ENCODE assay signal across 3 cellular contexts in the genomic region with DNA sequence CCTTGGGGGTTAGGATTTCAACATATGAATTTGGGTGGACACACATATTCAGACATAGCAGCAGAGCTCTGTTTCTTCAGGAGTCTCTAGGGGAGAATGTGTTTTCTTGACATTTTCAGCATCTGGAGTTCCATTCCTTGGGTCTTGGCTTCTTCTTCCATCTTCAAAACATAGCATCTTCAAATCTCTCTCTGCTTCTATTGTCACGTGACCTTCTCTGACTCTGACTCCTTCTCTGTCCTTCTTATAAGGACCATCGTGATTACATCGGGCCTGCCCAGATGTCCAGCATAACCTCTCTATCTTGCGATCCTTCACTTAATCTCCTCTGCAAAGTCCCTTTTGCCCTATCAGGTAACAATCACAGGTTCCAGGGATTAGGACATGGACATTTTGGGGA.
A peak's percentile ranks its signal among the peaks of the same experiment; 100 is the strongest.
TF ChIP-seq lines count a peak whose summit lies in the region.

No MANE protein-coding gene starts in this region.

TF ChIP-seq in HepG2, 621 proteins besides CTCF, POLR2A, EP300 and RAD21 (continued from another document and continues in another):
- TF ChIP-seq, protein P1, sequence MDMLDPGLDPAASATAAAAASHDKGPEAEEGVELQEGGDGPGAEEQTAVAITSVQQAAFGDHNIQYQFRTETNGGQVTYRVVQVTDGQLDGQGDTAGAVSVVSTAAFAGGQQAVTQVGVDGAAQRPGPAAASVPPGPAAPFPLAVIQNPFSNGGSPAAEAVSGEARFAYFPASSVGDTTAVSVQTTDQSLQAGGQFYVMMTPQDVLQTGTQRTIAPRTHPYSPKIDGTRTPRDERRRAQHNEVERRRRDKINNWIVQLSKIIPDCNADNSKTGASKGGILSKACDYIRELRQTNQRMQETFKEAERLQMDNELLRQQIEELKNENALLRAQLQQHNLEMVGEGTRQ (IDR thresholded peaks at IDR 0.05; ENCODE audit: low read depth, low read length) = peak; percentile 81
- TF ChIP-seq, protein P1 (CRISPR knock-in tag; IDR thresholded peaks at IDR 0.05; ENCODE audit: borderline replicate concordance) = no peak
- TF ChIP-seq, protein P2, sequence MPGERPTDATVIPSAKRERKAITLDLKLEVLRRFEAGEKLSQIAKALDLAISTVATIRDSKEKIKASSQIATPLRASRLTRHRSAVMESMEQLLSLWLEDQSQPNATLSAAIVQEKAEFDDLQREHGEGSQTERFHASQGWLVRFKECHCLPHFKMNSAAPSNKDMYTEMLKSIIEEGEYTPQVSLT (CRISPR knock-in tag; IDR thresholded peaks at IDR 0.05; ENCODE audit: borderline replicate concordance, low read depth) = no peak
- no peak for TF ChIP-seq SRSF9 (IDR thresholded peaks at IDR 0.05; ENCODE audit: borderline replicate concordance, insufficient read depth, low read depth, low read length, poor library complexity, severe bottlenecking)
- TF ChIP-seq ZFP41 (CRISPR knock-in tag; IDR thresholded peaks at IDR 0.05; ENCODE audit: borderline replicate concordance) = no peak
- 0 out of 2 replicates have a peak, but pooled peaks have one; percentile 56 for TF ChIP-seq TRIM22 (IDR thresholded peaks at IDR 0.05)
- no peak for TF ChIP-seq TRAFD1 (CRISPR knock-in tag; IDR thresholded peaks at IDR 0.05; ENCODE audit: borderline replicate concordance)
- TF ChIP-seq ZSCAN29 (CRISPR knock-in tag; conservative IDR thresholded peaks at IDR 0.05) = no peak
- no peak for TF ChIP-seq KLF6 (CRISPR knock-in tag; IDR thresholded peaks at IDR 0.05)
- no peak for TF ChIP-seq ZMAT3 (CRISPR knock-in tag; conservative IDR thresholded peaks at IDR 0.05)

TF ChIP-seq in K562, 482 proteins besides CTCF, POLR2A, EP300 and RAD21 (continued from another document):
- TF ChIP-seq RAD51 (IDR thresholded peaks at IDR 0.05; ENCODE audit: borderline replicate concordance, low read depth) (peak; percentile 82), TOE1 (IDR thresholded peaks at IDR 0.05; ENCODE audit: borderline replicate concordance) (peak; percentile 87), TOE1 (CRISPR knock-in tag; IDR thresholded peaks at IDR 0.05; ENCODE audit: borderline replicate concordance, low read depth) (no peak)
- TF ChIP-seq, protein P3, sequence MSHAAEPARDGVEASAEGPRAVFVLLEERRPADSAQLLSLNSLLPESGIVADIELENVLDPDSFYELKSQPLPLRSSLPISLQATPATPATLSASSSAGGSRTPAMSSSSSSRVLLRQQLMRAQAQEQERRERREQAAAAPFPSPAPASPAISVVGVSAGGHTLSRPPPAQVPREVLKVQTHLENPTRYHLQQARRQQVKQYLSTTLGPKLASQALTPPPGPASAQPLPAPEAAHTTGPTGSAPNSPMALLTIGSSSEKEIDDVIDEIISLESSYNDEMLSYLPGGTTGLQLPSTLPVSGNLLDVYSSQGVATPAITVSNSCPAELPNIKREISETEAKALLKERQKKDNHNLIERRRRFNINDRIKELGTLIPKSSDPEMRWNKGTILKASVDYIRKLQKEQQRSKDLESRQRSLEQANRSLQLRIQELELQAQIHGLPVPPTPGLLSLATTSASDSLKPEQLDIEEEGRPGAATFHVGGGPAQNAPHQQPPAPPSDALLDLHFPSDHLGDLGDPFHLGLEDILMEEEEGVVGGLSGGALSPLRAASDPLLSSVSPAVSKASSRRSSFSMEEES (CRISPR knock-in tag; IDR thresholded peaks at IDR 0.05) = peak; percentile 83
TF ChIP-seq in K562: peak in this region for 4.

TF ChIP-seq in SK-N-SH, 30 proteins besides CTCF, POLR2A, EP300 and RAD21 (continued from another document):
- TF ChIP-seq NFIC (IDR thresholded peaks at IDR 0.05; ENCODE audit: borderline replicate concordance) = no peak
- TF ChIP-seq, protein P4, sequence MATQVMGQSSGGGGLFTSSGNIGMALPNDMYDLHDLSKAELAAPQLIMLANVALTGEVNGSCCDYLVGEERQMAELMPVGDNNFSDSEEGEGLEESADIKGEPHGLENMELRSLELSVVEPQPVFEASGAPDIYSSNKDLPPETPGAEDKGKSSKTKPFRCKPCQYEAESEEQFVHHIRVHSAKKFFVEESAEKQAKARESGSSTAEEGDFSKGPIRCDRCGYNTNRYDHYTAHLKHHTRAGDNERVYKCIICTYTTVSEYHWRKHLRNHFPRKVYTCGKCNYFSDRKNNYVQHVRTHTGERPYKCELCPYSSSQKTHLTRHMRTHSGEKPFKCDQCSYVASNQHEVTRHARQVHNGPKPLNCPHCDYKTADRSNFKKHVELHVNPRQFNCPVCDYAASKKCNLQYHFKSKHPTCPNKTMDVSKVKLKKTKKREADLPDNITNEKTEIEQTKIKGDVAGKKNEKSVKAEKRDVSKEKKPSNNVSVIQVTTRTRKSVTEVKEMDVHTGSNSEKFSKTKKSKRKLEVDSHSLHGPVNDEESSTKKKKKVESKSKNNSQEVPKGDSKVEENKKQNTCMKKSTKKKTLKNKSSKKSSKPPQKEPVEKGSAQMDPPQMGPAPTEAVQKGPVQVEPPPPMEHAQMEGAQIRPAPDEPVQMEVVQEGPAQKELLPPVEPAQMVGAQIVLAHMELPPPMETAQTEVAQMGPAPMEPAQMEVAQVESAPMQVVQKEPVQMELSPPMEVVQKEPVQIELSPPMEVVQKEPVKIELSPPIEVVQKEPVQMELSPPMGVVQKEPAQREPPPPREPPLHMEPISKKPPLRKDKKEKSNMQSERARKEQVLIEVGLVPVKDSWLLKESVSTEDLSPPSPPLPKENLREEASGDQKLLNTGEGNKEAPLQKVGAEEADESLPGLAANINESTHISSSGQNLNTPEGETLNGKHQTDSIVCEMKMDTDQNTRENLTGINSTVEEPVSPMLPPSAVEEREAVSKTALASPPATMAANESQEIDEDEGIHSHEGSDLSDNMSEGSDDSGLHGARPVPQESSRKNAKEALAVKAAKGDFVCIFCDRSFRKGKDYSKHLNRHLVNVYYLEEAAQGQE (IDR thresholded peaks at IDR 0.05; ENCODE audit: low read depth, low read length) = no peak
- TF ChIP-seq POLR2AphosphoS5 (IDR thresholded peaks at IDR 0.05; ENCODE audit: low read depth, low read length) = no peak
- no peak for TF ChIP-seq TCF12 (IDR thresholded peaks at IDR 0.05)
- TF ChIP-seq FOXJ3 (CRISPR knock-in tag; IDR thresholded peaks at IDR 0.05) = no peak
- TF ChIP-seq MEF2A (IDR thresholded peaks at IDR 0.05; ENCODE audit: borderline replicate concordance, low read depth) = no peak
- no peak for TF ChIP-seq RXRA (IDR thresholded peaks at IDR 0.05; ENCODE audit: borderline replicate concordance, low read depth)
- no peak for TF ChIP-seq GATA2 (CRISPR knock-in tag; IDR thresholded peaks at IDR 0.05)
- no peak for TF ChIP-seq FOSL2 (IDR thresholded peaks at IDR 0.05; ENCODE audit: borderline replicate concordance, low read depth)
- TF ChIP-seq TAF1 (IDR thresholded peaks at IDR 0.05; ENCODE audit: borderline replicate concordance, low read depth, low read length) = no peak
- TF ChIP-seq ELF1 (IDR thresholded peaks at IDR 0.05) = no peak
- TF ChIP-seq JUND (IDR thresholded peaks at IDR 0.05) = no peak
TF ChIP-seq in SK-N-SH: peak in this region for 0.
